Comparison of ENCODE assay signal across 8 cellular contexts in genomic region chr14:54420478-54421116, GRCh38. TPM values are rescaled to one million over a fixed set of nuclear protein-coding genes. Genes with fewer than 3 reads are reported as not detected.
DNase-seq lines count a peak whose midpoint lies in the region; ATAC-seq and TF ChIP-seq lines count a peak whose summit lies in the region.

No MANE protein-coding gene starts in this region.

- H3K4me3 ChIP-seq in GM23248 (no peak overlapping the region), fibroblast of lung (replicated peaks in 1 of 4; ENCODE audit: control extremely low read depth in 1 of 4, insufficient read depth in 1 of 4, low read depth in 3 of 4, low read length in 4 of 4) (no peak overlapping the region), parathyroid adenoma (ENCODE audit: low read depth, low read length) (no peak overlapping the region)

- H3K4me3 Mint-ChIP-seq in activated naive CD4-positive, alpha-beta T cell treated with anti-CD3 and anti-CD28 coated beads, Interleukin-2, amount 10 ng/mL, durations not matched to agents 7 days and 5 days: no peak overlapping the region

- no peaks in the 10 kb centered on the region for H3K4me1 Mint-ChIP-seq in activated naive CD4-positive, alpha-beta T cell treated with anti-CD3 and anti-CD28 coated beads, Interleukin-2, amount 10 ng/mL, durations not matched to agents 7 days and 5 days

- no peak for ATAC-seq in GM18870 (IDR thresholded peaks at IDR 0.05; ENCODE audit: unreplicated experiment)

- 39 to 41% methylated on average over 6 of the region's 6 CpGs for WGBS in GM23248 (ENCODE audit: low coverage in 1 of 2, low lambda C conversion rate in 2 of 2, missing lambda C conversion rate in 2 of 2), 2 experiments

- H3K4me2 ChIP-seq in GM23248 (ENCODE audit: unreplicated experiment) (no peak overlapping the region), fibroblast of lung (ENCODE audit: extremely low read depth, insufficient read depth, low read length) (no peak overlapping the region), parathyroid adenoma (ENCODE audit: low read length) (no peak overlapping the region)

- peaks cover 4% of the 10 kb centered on the region; the same call in 1 of the 2 replicates for H3F3A ChIP-seq in GM23248 (ENCODE audit: insufficient read depth)

- peaks cover 34% of the 10 kb centered on the region for H3K36me3 Mint-ChIP-seq in activated naive CD4-positive, alpha-beta T cell treated with anti-CD3 and anti-CD28 coated beads, Interleukin-2, amount 10 ng/mL, durations not matched to agents 7 days and 5 days

- no peaks in the 10 kb centered on the region for H3K27me3 Mint-ChIP-seq in activated naive CD4-positive, alpha-beta T cell treated with anti-CD3 and anti-CD28 coated beads, Interleukin-2, amount 10 ng/mL, durations not matched to agents 7 days and 5 days

- CTCF ChIA-PET in activated naive CD4-positive, alpha-beta T cell treated with anti-CD3 and anti-CD28 coated beads, Interleukin-2, amount 10 ng/mL, durations not matched to agents 7 days and 5 days (lab: Charles Lee): interaction anchor here (0.6 to 1.0 kb wide), 4 partner anchors 12 to 1967 kb away, joined by 3 read pairs; no protein-coding TSS in a partner anchor

- H4K20me1 ChIP-seq in GM23248 (ENCODE audit: insufficient read depth): no peaks in the 10 kb centered on the region
- H4K20me1 ChIP-seq in fibroblast of lung (ENCODE audit: control insufficient read depth, extremely low read depth, insufficient read depth, low read length): no peaks in the 10 kb centered on the region

- no peaks in the 10 kb centered on the region for H3K9me3 Mint-ChIP-seq in activated naive CD4-positive, alpha-beta T cell treated with anti-CD3 and anti-CD28 coated beads, Interleukin-2, amount 10 ng/mL, durations not matched to agents 7 days and 5 days

- in situ Hi-C loops in GM23248 (cut with MboI): no loop called here
- in situ Hi-C loops in SK-MEL-5 (cut with HindIII; ENCODE audit: low pct_unique_long_range_greater_than_20kb, low sequenced_read_pairs): no loop called here

- peak overlapping the region; percentile 31; the same call in 1 of the 2 replicates for H2AFZ ChIP-seq in GM23248
- no peak overlapping the region for H2AFZ ChIP-seq in fibroblast of lung (ENCODE audit: low read length)
- H2AFZ ChIP-seq in parathyroid adenoma: no peak overlapping the region

- H3K9me2 ChIP-seq in GM23248 (ENCODE audit: insufficient read depth): no peaks in the 10 kb centered on the region

- H3K27me3 ChIP-seq in GM23248 (replicated peaks; ENCODE audit: insufficient read depth) (no peaks in the 10 kb centered on the region), fibroblast of lung (ENCODE audit: control insufficient read depth, insufficient read depth, low read length) (no peaks in the 10 kb centered on the region), parathyroid adenoma (ENCODE audit: control insufficient read depth, insufficient read depth, low read length) (no peaks in the 10 kb centered on the region)

- H3K9me3 ChIP-seq in GM23248 (ENCODE audit: low read depth): no peaks in the 10 kb centered on the region
- no peaks in the 10 kb centered on the region for H3K9me3 ChIP-seq in fibroblast of lung (ENCODE audit: control insufficient read depth, insufficient read depth, low read depth, low read length)
- H3K9me3 ChIP-seq in parathyroid adenoma (ENCODE audit: control insufficient read depth, low read length): no peaks in the 10 kb centered on the region

- H3K27ac Mint-ChIP-seq in activated naive CD4-positive, alpha-beta T cell treated with anti-CD3 and anti-CD28 coated beads, Interleukin-2, amount 10 ng/mL, durations not matched to agents 7 days and 5 days: no peak overlapping the region

- DNase-seq in COLO668 (lab: John Stamatoyannopoulos, UW; ENCODE audit: unreplicated experiment) (peak; percentile 25), GM23248 (peak; percentile 74), SK-MEL-5 (ENCODE audit: low read depth, low spot score) (peak; percentile 65), fibroblast of lung (ENCODE audit: low read depth in 2 of 2) (peak; percentile 49 to 63), retina (no peak)
- DNase-seq in activated naive CD4-positive, alpha-beta T cell treated with anti-CD3 and anti-CD28 coated beads, Interleukin-2, amount 10 ng/mL, durations not matched to agents 7 days and 5 days: no peak

- H3K4me1 ChIP-seq in GM23248 (ENCODE audit: insufficient read depth): no peaks in the 10 kb centered on the region; the same call in 1 of the 2 replicates
- H3K4me1 ChIP-seq in fibroblast of lung (ENCODE audit: control insufficient read depth, extremely low read depth, insufficient read depth, low read length): no peaks in the 10 kb centered on the region
- no peaks in the 10 kb centered on the region for H3K4me1 ChIP-seq in parathyroid adenoma

- H3K9ac ChIP-seq in GM23248 (no peak overlapping the region), fibroblast of lung (ENCODE audit: insufficient read depth, low read length) (no peak overlapping the region), parathyroid adenoma (no peak overlapping the region)

- peaks cover 14% of the 10 kb centered on the region; the same call in 1 of the 2 replicates for H3K36me3 ChIP-seq in GM23248 (ENCODE audit: low read depth)
- H3K36me3 ChIP-seq in fibroblast of lung (ENCODE audit: control insufficient read depth, insufficient read depth, low read length): no peaks in the 10 kb centered on the region
- H3K36me3 ChIP-seq in parathyroid adenoma (ENCODE audit: control insufficient read depth, insufficient read depth, low read length): no peaks in the 10 kb centered on the region

- H3K27ac ChIP-seq in GM23248: no peak overlapping the region
- H3K27ac ChIP-seq in fibroblast of lung (ENCODE audit: insufficient read depth, low read length): no peak overlapping the region
- H3K27ac ChIP-seq in parathyroid adenoma: no peak overlapping the region

- H3K79me2 ChIP-seq in GM23248 (ENCODE audit: insufficient read depth) (peaks cover 20% of the 10 kb centered on the region), fibroblast of lung (ENCODE audit: control insufficient read depth, insufficient read depth, low read length) (no peaks in the 10 kb centered on the region), parathyroid adenoma (no peaks in the 10 kb centered on the region)

- TF ChIP-seq CTCF in fibroblast of lung (conservative IDR thresholded peaks at IDR 0.05 in 1 of 2, IDR thresholded peaks at IDR 0.05 in 1 of 2; ENCODE audit: low read depth in 1 of 2, low read length in 2 of 2) (peak; percentile 73 to 82), parathyroid adenoma (IDR thresholded peaks at IDR 0.05) (peak; percentile 69)

RNA-seq across cellular contexts. Expression of gene CNIH1, which starts 20.6 kb away (rescaled TPM):
- total RNA-seq in GM23248 (2014; rRNA removed; shearing (Covaris generic)): 208 and 315 TPM in 2 replicates
- polyA plus RNA-seq in GM23248 (2016; fragmentation: Nextera tagmentation; extraction: Ambion mirVana): 259 and 275 TPM in 2 replicates
- total RNA-seq in SK-MEL-5 (2014; rRNA removed; shearing (Covaris generic)): 147 and 155 TPM in 2 replicates
- polyA plus RNA-seq in SK-MEL-5 (2015; cell fraction: cytosol; rRNA removed): 313 and 354 TPM in 2 replicates
- 35.2 and 39.2 TPM in 2 replicates for polyA plus RNA-seq in SK-MEL-5 (2015; cell fraction: nucleus; rRNA removed)
- total RNA-seq in fibroblast of lung: 61.1 and 109 TPM in 2 replicates
- polyA plus RNA-seq in fibroblast of lung: 261 and 301 TPM in 2 replicates
- 173 and 190 TPM in 2 replicates for polyA plus RNA-seq in fibroblast of lung (2012)
- polyA minus RNA-seq in fibroblast of lung (ENCODE audit: low replicate concordance): 217 and 253 TPM in 2 replicates

RNA-seq across cellular contexts. Expression of gene CDKN3, which starts 23.8 kb away (rescaled TPM):
- 20.1 and 44.5 TPM in 2 replicates for total RNA-seq in GM23248 (2014; rRNA removed; shearing (Covaris generic))
- 39.3 and 41.8 TPM in 2 replicates for polyA plus RNA-seq in GM23248 (2016; fragmentation: Nextera tagmentation; extraction: Ambion mirVana)
- total RNA-seq in SK-MEL-5 (2014; rRNA removed; shearing (Covaris generic)): 55.2 and 64.0 TPM in 2 replicates
- 29.6 and 53.9 TPM in 2 replicates for polyA plus RNA-seq in SK-MEL-5 (2015; cell fraction: cytosol; rRNA removed)
- 12.7 and 13.4 TPM in 2 replicates for polyA plus RNA-seq in SK-MEL-5 (2015; cell fraction: nucleus; rRNA removed)
- 9.5 and 51.5 TPM in 2 replicates for total RNA-seq in fibroblast of lung
- polyA plus RNA-seq in fibroblast of lung: 27.0 and 104 TPM in 2 replicates
- polyA plus RNA-seq in fibroblast of lung (2012): 25.8 and 96.6 TPM in 2 replicates
- polyA minus RNA-seq in fibroblast of lung (ENCODE audit: low replicate concordance): 6.5 TPM in 1 of 2 replicates, not detected in the other

Comparison
In these comparisons a context has a peak if more than half of its experiments do, and no peak if none do; other contexts are left out.
1. DNase-seq: peak in COLO668 (single experiment), GM23248 (single experiment), SK-MEL-5 (single experiment) and fibroblast of lung (2 of 2); none in retina (single experiment) and activated naive CD4-positive, alpha-beta T cell treated with anti-CD3 and anti-CD28 coated beads, Interleukin-2, amount 10 ng/mL, durations not matched to agents 7 days and 5 days (single experiment).